In the genomic region with DNA sequence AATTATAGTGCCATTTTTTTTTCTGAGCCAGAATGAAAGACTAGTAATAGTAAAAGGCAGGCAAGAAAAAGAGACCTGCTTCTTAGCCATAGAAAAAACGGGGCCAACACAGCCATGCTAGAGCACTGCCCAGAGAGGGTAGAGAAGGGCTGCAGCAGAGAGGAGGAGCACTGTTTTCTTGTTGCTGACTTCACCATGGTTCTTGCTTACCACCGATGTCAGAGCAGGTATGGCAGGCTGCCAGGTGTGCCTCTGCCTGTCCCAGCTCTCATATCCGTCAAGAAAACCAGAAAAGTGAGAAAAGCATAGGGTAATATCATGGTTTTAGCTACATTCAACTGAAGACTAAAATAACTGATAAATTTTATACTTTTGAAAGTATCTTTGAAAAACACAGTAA, we compare ENCODE assay signal across 1 cellular context.
A peak's percentile ranks its signal among the peaks of the same experiment; 100 is the strongest.
TF ChIP-seq lines count a peak whose summit lies in the region.

No MANE protein-coding gene starts in this region.

TF ChIP-seq in K562, 482 proteins besides CTCF, POLR2A, EP300 and RAD21:
- no peak for TF ChIP-seq MAFG (tag; conservative IDR thresholded peaks at IDR 0.05)
- no peak for TF ChIP-seq NRF1 (conservative IDR thresholded peaks at IDR 0.05 in 1 of 2, IDR thresholded peaks at IDR 0.05 in 1 of 2)
- TF ChIP-seq ZNF77 (CRISPR knock-in tag; IDR thresholded peaks at IDR 0.05), result no peak
- TF ChIP-seq TCF7 (IDR thresholded peaks at IDR 0.05; ENCODE audit: borderline replicate concordance), result no peak
- TF ChIP-seq, protein P1, sequence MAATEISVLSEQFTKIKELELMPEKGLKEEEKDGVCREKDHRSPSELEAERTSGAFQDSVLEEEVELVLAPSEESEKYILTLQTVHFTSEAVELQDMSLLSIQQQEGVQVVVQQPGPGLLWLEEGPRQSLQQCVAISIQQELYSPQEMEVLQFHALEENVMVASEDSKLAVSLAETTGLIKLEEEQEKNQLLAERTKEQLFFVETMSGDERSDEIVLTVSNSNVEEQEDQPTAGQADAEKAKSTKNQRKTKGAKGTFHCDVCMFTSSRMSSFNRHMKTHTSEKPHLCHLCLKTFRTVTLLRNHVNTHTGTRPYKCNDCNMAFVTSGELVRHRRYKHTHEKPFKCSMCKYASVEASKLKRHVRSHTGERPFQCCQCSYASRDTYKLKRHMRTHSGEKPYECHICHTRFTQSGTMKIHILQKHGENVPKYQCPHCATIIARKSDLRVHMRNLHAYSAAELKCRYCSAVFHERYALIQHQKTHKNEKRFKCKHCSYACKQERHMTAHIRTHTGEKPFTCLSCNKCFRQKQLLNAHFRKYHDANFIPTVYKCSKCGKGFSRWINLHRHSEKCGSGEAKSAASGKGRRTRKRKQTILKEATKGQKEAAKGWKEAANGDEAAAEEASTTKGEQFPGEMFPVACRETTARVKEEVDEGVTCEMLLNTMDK (IDR thresholded peaks at IDR 0.05; ENCODE audit: borderline replicate concordance, insufficient read depth, low read depth, low read length, poor library complexity, severe bottlenecking), result no peak
- no peak for TF ChIP-seq ZNF561 (CRISPR knock-in tag; conservative IDR thresholded peaks at IDR 0.05)
- no peak for TF ChIP-seq RBM15 (IDR thresholded peaks at IDR 0.05; ENCODE audit: insufficient read depth, low read length)
- TF ChIP-seq NFIX (CRISPR knock-in tag; IDR thresholded peaks at IDR 0.05; ENCODE audit: low read depth), result 0 out of 2 replicates have a peak, but pooled peaks have one; percentile 27
- no peak for TF ChIP-seq MAZ (CRISPR knock-in tag; conservative IDR thresholded peaks at IDR 0.05 in 1 of 2, IDR thresholded peaks at IDR 0.05 in 1 of 2)
- no peak for TF ChIP-seq RHOXF2B (CRISPR knock-in tag; conservative IDR thresholded peaks at IDR 0.05)
- TF ChIP-seq NFIC (IDR thresholded peaks at IDR 0.05), result peak; percentile 85
- no peak for TF ChIP-seq PCBP1 (IDR thresholded peaks at IDR 0.05; ENCODE audit: low read depth, low read length, poor library complexity, severe bottlenecking)
- TF ChIP-seq PRMT5 (CRISPR knock-in tag; IDR thresholded peaks at IDR 0.05), result no peak
- no peak for TF ChIP-seq HNRNPK (IDR thresholded peaks at IDR 0.05; ENCODE audit: low read depth, low read length, poor library complexity, severe bottlenecking)
- TF ChIP-seq DMBX1 (CRISPR knock-in tag; IDR thresholded peaks at IDR 0.05; ENCODE audit: borderline replicate concordance), result 0 out of 2 replicates have a peak, but pooled peaks have one; percentile 27
